1 cellular context compared by ENCODE assay signal in genomic region chr7:135177021-135177696, GRCh38.
TF ChIP-seq lines count a peak whose summit lies in the region.

No MANE protein-coding gene starts in this region.

TF ChIP-seq in K562, 482 proteins besides CTCF, POLR2A, EP300 and RAD21:
- 0 out of 4 replicates have a peak, but pooled peaks of 1 of the 2 experiments have one; percentile 5 for TF ChIP-seq TRIM24 (IDR thresholded peaks at IDR 0.05)
- TF ChIP-seq NR1H2 (CRISPR knock-in tag; IDR thresholded peaks at IDR 0.05), result no peak
- TF ChIP-seq ARNT (IDR thresholded peaks at IDR 0.05), result no peak
- no peak for TF ChIP-seq FOXP1 (CRISPR knock-in tag; IDR thresholded peaks at IDR 0.05)
- TF ChIP-seq JUND (IDR thresholded peaks at IDR 0.05; ENCODE audit: borderline replicate concordance, low read depth, low read length), result no peak
- no peak for TF ChIP-seq JUND (tag; IDR thresholded peaks at IDR 0.05; ENCODE audit: borderline replicate concordance, low read depth, low read length)
- no peak for TF ChIP-seq CREB3L1 (IDR thresholded peaks at IDR 0.05; ENCODE audit: borderline replicate concordance, low read depth)
- no peak for TF ChIP-seq TCFL5 (CRISPR knock-in tag; conservative IDR thresholded peaks at IDR 0.05)
- TF ChIP-seq MAFG (tag; conservative IDR thresholded peaks at IDR 0.05), result peak; percentile 67
- no peak for TF ChIP-seq POLR2AphosphoS2 (IDR thresholded peaks at IDR 0.05; ENCODE audit: low read length)
- TF ChIP-seq NFRKB (IDR thresholded peaks at IDR 0.05; ENCODE audit: low read depth), result no peak
- TF ChIP-seq ZNF316 (IDR thresholded peaks at IDR 0.05), result peak; percentile 87
- TF ChIP-seq TBL1XR1 (IDR thresholded peaks at IDR 0.05; ENCODE audit: low read length in 2 of 2), result no peak
- TF ChIP-seq MCM2 (IDR thresholded peaks at IDR 0.05; ENCODE audit: low read depth), result no peak
- no peak for TF ChIP-seq PHTF2 (CRISPR knock-in tag; IDR thresholded peaks at IDR 0.05)
- no peak for TF ChIP-seq ZZZ3 (IDR thresholded peaks at IDR 0.05)
- TF ChIP-seq NFE2 (IDR thresholded peaks at IDR 0.05; ENCODE audit: low read depth), result peak; percentile 61; the same call in 1 of the 2 replicates
- TF ChIP-seq E2F8 (IDR thresholded peaks at IDR 0.05; ENCODE audit: low read depth, partially characterized antibody), result no peak
- peak; percentile 74 for TF ChIP-seq C11orf30 (IDR thresholded peaks at IDR 0.05; ENCODE audit: low read depth)
- TF ChIP-seq RBM22 (IDR thresholded peaks at IDR 0.05; ENCODE audit: low read depth, low read length, poor library complexity, severe bottlenecking), result no peak
- TF ChIP-seq CLOCK (CRISPR knock-in tag; IDR thresholded peaks at IDR 0.05; ENCODE audit: borderline replicate concordance), result no peak
- TF ChIP-seq UBTF (IDR thresholded peaks at IDR 0.05; ENCODE audit: borderline replicate concordance in 1 of 2, low read depth in 2 of 2, low read length in 2 of 2), result no peak
- TF ChIP-seq MGA (IDR thresholded peaks at IDR 0.05), result no peak
- TF ChIP-seq NFXL1 (CRISPR knock-in tag; IDR thresholded peaks at IDR 0.05), result no peak
- TF ChIP-seq PATZ1 (CRISPR knock-in tag; IDR thresholded peaks at IDR 0.05; ENCODE audit: borderline replicate concordance), result no peak
- no peak for TF ChIP-seq ETV6 (IDR thresholded peaks at IDR 0.05; ENCODE audit: borderline replicate concordance in 1 of 2, low read depth in 2 of 2, low read length in 1 of 2)
- TF ChIP-seq ETV6 (CRISPR knock-in tag; IDR thresholded peaks at IDR 0.05; ENCODE audit: borderline replicate concordance), result no peak
- TF ChIP-seq GATAD2B (IDR thresholded peaks at IDR 0.05; ENCODE audit: borderline replicate concordance), result no peak
